14 cellular contexts compared by ENCODE assay signal in the genomic region with DNA sequence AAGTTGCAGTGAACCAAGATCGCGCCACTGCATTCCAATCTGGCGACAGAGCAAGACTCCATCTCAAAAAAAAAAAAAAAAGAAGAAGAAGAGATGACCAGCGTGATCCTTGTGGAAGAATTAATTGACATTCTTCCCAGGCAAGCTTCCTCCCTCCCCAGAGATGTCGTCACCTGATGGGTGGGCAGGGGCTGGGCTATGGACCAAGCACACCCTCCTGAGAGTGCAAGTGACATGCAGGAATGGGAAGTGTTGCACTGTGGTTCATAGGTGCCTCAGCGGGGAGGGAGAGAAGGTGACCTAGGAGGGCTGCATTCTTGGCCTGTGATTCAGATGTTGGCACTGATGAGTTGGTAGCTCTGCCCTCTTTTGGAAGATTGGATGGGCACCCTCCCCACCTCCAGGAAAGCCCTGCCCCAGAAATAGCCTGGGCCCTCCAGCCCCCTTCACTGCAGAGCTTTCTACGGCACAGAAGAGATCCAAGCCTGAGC. TPM values are rescaled to one million over a fixed set of nuclear protein-coding genes. Genes with fewer than 3 reads are reported as not detected.
A peak's percentile ranks its signal among the peaks of the same experiment; 100 is the strongest.
DNase-seq lines count a peak whose midpoint lies in the region; ATAC-seq and TF ChIP-seq lines count a peak whose summit lies in the region.
"Had no signal": no experiment of that assay in that cellular context is flagged by ENCODE, and none has a peak within 500 bp of the region (broad histone marks: within the 10 kb centered on the region; RNA-seq: fewer than 3 reads in every experiment).

No MANE protein-coding gene starts in this region.

- TF ChIP-seq CTCF in astrocyte of the spinal cord (IDR thresholded peaks at IDR 0.05; ENCODE audit: low read depth, low read length) = no peak

- H3K9me3 ChIP-seq in right cardiac atrium (ENCODE audit: control insufficient read depth, low read length) = no peaks in the 10 kb centered on the region

- DNase-seq in Right ventricle myocardium inferior (ENCODE audit: missing footprints) (no peak), cardiac septum (ENCODE audit: low spot score) (no peak), astrocyte of the spinal cord (ENCODE audit: low read depth, low spot score) (peak; percentile 46), right cardiac atrium (peak; percentile 33 to 73 (median 70)), Ammon's horn (ENCODE audit: low spot score) (no peak), sciatic nerve (ENCODE audit: low spot score) (no peak)
- DNase-seq: activated CD4-positive, alpha-beta T cell treated with anti-CD3 and anti-CD28 coated beads for 4 hours; activated effector memory CD4-positive, alpha-beta T cell treated with anti-CD3 and anti-CD28 coated beads, Interleukin-2, amount 50 U/mL, for 16 hours; DMS53; glutamatergic neuron; NCI-H1105; NCI-H524 treated with DMSO at 0.1 percent for 48 hours had no signal

- in situ Hi-C loops in astrocyte of the spinal cord (cut with HindIII; ENCODE audit: low sequenced_read_pairs) = no loop called here

- H3K4me1 ChIP-seq in right cardiac atrium (ENCODE audit: control insufficient read depth, insufficient read depth, low read length) = peaks cover 2% of the 10 kb centered on the region

- H3K4me3 ChIP-seq in astrocyte of the spinal cord (ENCODE audit: low read depth, low read length) (no peak overlapping the region), right cardiac atrium (ENCODE audit: low read length) (no peak overlapping the region)

- H3K27ac ChIP-seq in right cardiac atrium (ENCODE audit: low read length) = peak overlapping the region; percentile 68

- intact Hi-C loops in Right ventricle myocardium inferior (cut with DNase I) (no loop called here), cardiac septum (cut with DNase I) (no loop called here), right cardiac atrium (cut with DNase I) (no loop called here), sciatic nerve (cut with DNase I) (no loop called here)

- peak; percentile 84 for ATAC-seq in Right ventricle myocardium inferior
- peak; percentile 82 to 84 for ATAC-seq in right cardiac atrium
- no peak for ATAC-seq in HG03342 (IDR thresholded peaks at IDR 0.05; ENCODE audit: unreplicated experiment)
- ATAC-seq in GM21367 (IDR thresholded peaks at IDR 0.05; ENCODE audit: unreplicated experiment) = no peak
- no peak for ATAC-seq in sciatic nerve

- no peaks in the 10 kb centered on the region for H3K27me3 ChIP-seq in right cardiac atrium (ENCODE audit: control insufficient read depth, insufficient read depth)

- WGBS in right cardiac atrium = 69% methylated on average over 7 of the region's 7 CpGs

RNA-seq across cellular contexts. Expression of gene TAF8, which starts 37.8 kb away (rescaled TPM):
- total RNA-seq in Right ventricle myocardium inferior (31.5 TPM), cardiac septum (22.3 TPM), right cardiac atrium (10 to 100 TPM; 21.6 to 29.6 (median 26.9) TPM), sciatic nerve (28.6 TPM)
- polyA plus RNA-seq in right cardiac atrium = 21.8 TPM

RNA-seq across cellular contexts. Expression of gene C6orf132, which starts 54.3 kb away (rescaled TPM):
- total RNA-seq in Right ventricle myocardium inferior (2.0 TPM), cardiac septum (1.3 TPM), right cardiac atrium (1 to 10 TPM in 3 of 4 donors, under 1 TPM in 1; 0.64 to 2.4 (median 1.6) TPM), sciatic nerve (2.6 TPM)
- polyA plus RNA-seq in right cardiac atrium = 1.8 TPM

Comparison
In these comparisons a context has a peak if more than half of its experiments do, and no peak if none do; other contexts are left out.
1. DNase-seq: peak in astrocyte of the spinal cord (single experiment) and right cardiac atrium (3 of 3); none in Right ventricle myocardium inferior (single experiment), cardiac septum (single experiment), Ammon's horn (single experiment) and sciatic nerve (single experiment).
2. ATAC-seq: peak in Right ventricle myocardium inferior (single experiment) and right cardiac atrium (2 of 2); none in HG03342 (single experiment), GM21367 (single experiment) and sciatic nerve (single experiment).